Comparison of ENCODE assay signal across 21 cellular contexts in genomic region chr10:110011679-110012078, GRCh38. TPM values are rescaled to one million over a fixed set of nuclear protein-coding genes. Genes with fewer than 3 reads are reported as not detected.
DNase-seq lines count a peak whose midpoint lies in the region; ATAC-seq, FAIRE-seq and TF ChIP-seq lines count a peak whose summit lies in the region.
"Had no signal": no experiment of that assay in that cellular context is flagged by ENCODE, and none has a peak within 500 bp of the region (broad histone marks: within the 10 kb centered on the region; RNA-seq: fewer than 3 reads in every experiment).

No MANE protein-coding gene starts in this region.

- no peaks in the 10 kb centered on the region for H3K27me3 Mint-ChIP-seq in T-helper 2 cell treated with Interferon-gamma antibody and Interleukin-4, amounts not matched to agents 5 μg/mL and 100 μg/mL, for 36 hours (ENCODE audit: low read depth)
- H3K27me3 Mint-ChIP-seq: activated CD8-positive, alpha-beta memory T cell treated with anti-CD3 and anti-CD28 coated beads, Interleukin-2, amount 10 ng/mL, durations not matched to agents 7 days and 5 days; IgD-negative memory B cell had no signal

- FAIRE-seq in GM19239 (lab: Jason Lieb, UNC) (peak; percentile 21), HTR-8/SVneo (lab: Jason Lieb, UNC) (no peak)
- FAIRE-seq: endometrium, GM18507 had no signal

- H3K79me1 ChIP-seq in mesenchymal stem cell (replicated peaks; ENCODE audit: low read length, poor library complexity, severe bottlenecking): peaks cover 7% of the 10 kb centered on the region

- H3K9ac ChIP-seq in mesenchymal stem cell (ENCODE audit: low read length): peak overlapping the region; percentile 1

- peaks cover 55% of the 10 kb centered on the region for H3K79me2 ChIP-seq in PC-9 (ENCODE audit: low read depth)

- H3K36me3 Mint-ChIP-seq in T-helper 2 cell treated with Interferon-gamma antibody and Interleukin-4, amounts not matched to agents 5 μg/mL and 100 μg/mL, for 36 hours (ENCODE audit: low read depth): peaks cover 26% of the 10 kb centered on the region
- H3K36me3 Mint-ChIP-seq: WTC11 had no signal

- 100% methylated on average over 1 of the region's 3 CpGs for WGBS in mesenchymal stem cell

- no peak overlapping the region for H2BK5ac ChIP-seq in mesenchymal stem cell (ENCODE audit: low read depth, low read length, poor library complexity, severe bottlenecking)

- H3K4me3 ChIP-seq in PC-9 (no peak overlapping the region; the same call in 1 of the 2 replicates), mesenchymal stem cell (ENCODE audit: insufficient read depth in 1 of 2, low read depth in 1 of 2, low read length in 2 of 2) (peak overlapping the region in 1 of 2 experiments; percentile 79)
- H3K4me3 ChIP-seq: vagina had no signal

- peaks cover 9% of the 10 kb centered on the region; the same call in 1 of the 2 replicates for H3F3A ChIP-seq in PC-9 (ENCODE audit: insufficient read depth, low read depth)

- H3K36me3 ChIP-seq in PC-9 (ENCODE audit: low read depth) (no peaks in the 10 kb centered on the region), mesenchymal stem cell (ENCODE audit: control insufficient read depth in 1 of 2, insufficient read depth in 2 of 2, low read depth in 1 of 2, low read length in 2 of 2) (peaks cover 0 to 7% of the 10 kb centered on the region in 2 experiments)
- H3K36me3 ChIP-seq: vagina had no signal

- BruUV-seq in PC-9 (replicated peaks; lab: Mats Ljungman, UMichigan): no TSS peak

- H3K9me3 ChIP-seq in PC-9 (ENCODE audit: insufficient read depth, low read depth) (no peaks in the 10 kb centered on the region; the same call in 1 of the 2 replicates), mesenchymal stem cell (ENCODE audit: control insufficient read depth, low read length) (no peaks in the 10 kb centered on the region)
- H3K9me3 ChIP-seq: Caco-2, vagina had no signal

- H4K91ac ChIP-seq in mesenchymal stem cell (ENCODE audit: low read length): no peak overlapping the region

- peaks cover 50% of the 10 kb centered on the region for H3K4me1 ChIP-seq in PC-9 (replicated peaks; ENCODE audit: insufficient read depth)
- peaks cover 8% of the 10 kb centered on the region for H3K4me1 ChIP-seq in mesenchymal stem cell (ENCODE audit: control insufficient read depth, insufficient read depth, low read depth, low read length)

- no peaks in the 10 kb centered on the region for H4K20me1 ChIP-seq in PC-9 (ENCODE audit: insufficient read depth)

- H3K4me3 Mint-ChIP-seq in T-helper 2 cell treated with Interferon-gamma antibody and Interleukin-4, amounts not matched to agents 5 μg/mL and 100 μg/mL, for 36 hours: peak overlapping the region; percentile 56
- H3K4me3 Mint-ChIP-seq: activated CD8-positive, alpha-beta memory T cell treated with anti-CD3 and anti-CD28 coated beads, Interleukin-2, amount 10 ng/mL, durations not matched to agents 7 days and 5 days; WTC11 had no signal

- H3K9me2 ChIP-seq in PC-9 (ENCODE audit: insufficient read depth): no peaks in the 10 kb centered on the region; the same call in 1 of the 2 replicates

- H4K8ac ChIP-seq in mesenchymal stem cell (ENCODE audit: low read length): no peak overlapping the region

- no peak overlapping the region for H3K27ac Mint-ChIP-seq in T-helper 2 cell treated with Interferon-gamma antibody and Interleukin-4, amounts not matched to agents 5 μg/mL and 100 μg/mL, for 36 hours

- no peak overlapping the region for H3K4ac ChIP-seq in mesenchymal stem cell (ENCODE audit: low read depth in 1 of 2, low read length in 2 of 2)

- H2AFZ ChIP-seq in PC-9: no peak overlapping the region
- no peak overlapping the region for H2AFZ ChIP-seq in mesenchymal stem cell (ENCODE audit: low read depth, low read length)

- no peak overlapping the region for H2BK15ac ChIP-seq in mesenchymal stem cell (ENCODE audit: low read depth, poor library complexity, severe bottlenecking)

- H3K27ac ChIP-seq in PC-9 (no peak overlapping the region), mesenchymal stem cell (ENCODE audit: low read length, poor library complexity, severe bottlenecking) (no peak overlapping the region)
- H3K27ac ChIP-seq: vagina had no signal

- H3K4me1 Mint-ChIP-seq in T-helper 2 cell treated with Interferon-gamma antibody and Interleukin-4, amounts not matched to agents 5 μg/mL and 100 μg/mL, for 36 hours (ENCODE audit: low read depth): peaks cover 61% of the 10 kb centered on the region

- no peak for TF ChIP-seq CTCF in PC-9 (conservative IDR thresholded peaks at IDR 0.05)

- no peak overlapping the region for H2AK5ac ChIP-seq in mesenchymal stem cell (ENCODE audit: low read length, severe bottlenecking)

- no peaks in the 10 kb centered on the region for H3K27me3 ChIP-seq in PC-9 (ENCODE audit: insufficient read depth, low read depth)
- H3K27me3 ChIP-seq in mesenchymal stem cell (ENCODE audit: control insufficient read depth in 1 of 2, insufficient read depth in 1 of 2, low read length in 2 of 2): no peaks in the 10 kb centered on the region
- H3K27me3 ChIP-seq: vagina had no signal

- H3K23ac ChIP-seq in mesenchymal stem cell (ENCODE audit: low read length in 2 of 2): no peak overlapping the region

- H3K4me2 ChIP-seq in PC-9 (peak overlapping the region; percentile 55), mesenchymal stem cell (ENCODE audit: low read length, poor library complexity, severe bottlenecking) (no peak overlapping the region)

- no peak for DNase-seq in T-helper 2 cell treated with Interferon-gamma antibody and Interleukin-4, amounts not matched to agents 5 μg/mL and 100 μg/mL, for 36 hours (ENCODE audit: low spot score)
- no peak for DNase-seq in T-helper 2 cell
- DNase-seq in GM19239 (ENCODE audit: insufficient read length, low spot score): no peak
- DNase-seq in PC-9: peak in 1 of 2 experiments; percentile 47
- no peak for DNase-seq in mesenchymal stem cell
- no peak for DNase-seq in HTR-8/SVneo (ENCODE audit: insufficient read length, low spot score)
- no peak for DNase-seq in T-helper 1 cell
- DNase-seq: activated CD8-positive, alpha-beta memory T cell treated with anti-CD3 and anti-CD28 coated beads, Interleukin-2, amount 10 ng/mL, durations not matched to agents 7 days and 5 days; Caco-2; foreskin melanocyte; left ventricle myocardium superior; NCI-H1436; NCI-H510A; stimulated activated CD4-positive, alpha-beta T cell treated with anti-CD3 and anti-CD28 coated beads, Interleukin-12 subunit alpha, Interleukin-12 subunit beta, amount 100 ng/mL, for 4 hours; stimulated activated naive CD4-positive, alpha-beta T cell treated with Interleukin-2 at 50 U/mL for 16 hours had no signal

- ATAC-seq in HG02981 (IDR thresholded peaks at IDR 0.05; ENCODE audit: unreplicated experiment): no peak
- ATAC-seq: activated CD8-positive, alpha-beta memory T cell treated with anti-CD3 and anti-CD28 coated beads, Interleukin-2, amount 10 ng/mL, durations not matched to agents 7 days and 5 days; left ventricle myocardium superior; WTC11 had no signal

- CTCF ChIA-PET in PC-9 (lab: Charles Lee): no interaction called here

- intact Hi-C loops in PC-9 (cut with micrococcal nuclease; ENCODE audit: unreplicated experiment): no loop called here

- no peak overlapping the region for H3K14ac ChIP-seq in mesenchymal stem cell (ENCODE audit: low read length in 2 of 2)

- no peak overlapping the region for H2BK12ac ChIP-seq in mesenchymal stem cell (ENCODE audit: low read length in 2 of 2)

- no peaks in the 10 kb centered on the region for H3K9me3 Mint-ChIP-seq in T-helper 2 cell treated with Interferon-gamma antibody and Interleukin-4, amounts not matched to agents 5 μg/mL and 100 μg/mL, for 36 hours
- H3K9me3 Mint-ChIP-seq: IgD-negative memory B cell, WTC11 had no signal

- no peak overlapping the region for H2BK120ac ChIP-seq in mesenchymal stem cell (ENCODE audit: low read depth, low read length)

- POLR2A ChIA-PET in PC-9 (lab: Charles Lee; ENCODE audit: unreplicated experiment): no interaction called here

- H3K18ac ChIP-seq in mesenchymal stem cell (ENCODE audit: low read depth in 1 of 2, low read length in 2 of 2): no peak overlapping the region

RNA-seq across cellular contexts. Expression of gene ADD3, which starts 3.9 kb away (rescaled TPM):
- 61.7 and 77.7 TPM in 2 replicates for total RNA-seq in PC-9 (2021)
- polyA plus RNA-seq in mesenchymal stem cell (2013, experiment 1 of 2): 75.7 TPM
- polyA plus RNA-seq in mesenchymal stem cell (2013, experiment 2 of 2): 72.5 TPM
